Comparison of ENCODE assay signal across 2 cellular contexts in genomic region chr1:202861420-202862121, GRCh38.
TF ChIP-seq lines count a peak whose summit lies in the region.

No MANE protein-coding gene starts in this region.

TF ChIP-seq in SK-N-SH, 30 proteins besides CTCF, POLR2A, EP300 and RAD21:
- TF ChIP-seq SIN3A (IDR thresholded peaks at IDR 0.05; ENCODE audit: borderline replicate concordance, low read depth, low read length) (peak; percentile 72; the same call in 1 of the 2 replicates), SMC3 (IDR thresholded peaks at IDR 0.05; ENCODE audit: low read depth, low read length) (no peak), USF1 (IDR thresholded peaks at IDR 0.05; ENCODE audit: borderline replicate concordance, low read depth) (no peak), CHD2 (IDR thresholded peaks at IDR 0.05; ENCODE audit: low read length, partially characterized antibody) (peak; percentile 41), PBX3 (IDR thresholded peaks at IDR 0.05) (no peak), MAX (IDR thresholded peaks at IDR 0.05; ENCODE audit: low read depth) (peak; percentile 31), RFX5 (IDR thresholded peaks at IDR 0.05; ENCODE audit: low read length) (peak; percentile 80), RXRA (IDR thresholded peaks at IDR 0.05; ENCODE audit: borderline replicate concordance, low read depth) (no peak), TAF1 (IDR thresholded peaks at IDR 0.05; ENCODE audit: borderline replicate concordance, low read depth, low read length) (no peak), REST (IDR thresholded peaks at IDR 0.05; ENCODE audit: low read depth, low read length) (peak; percentile 62; the same call in 1 of the 2 replicates), TCF12 (IDR thresholded peaks at IDR 0.05) (no peak), ZBTB33 (IDR thresholded peaks at IDR 0.05; ENCODE audit: borderline replicate concordance, low read depth) (no peak), IRF3 (IDR thresholded peaks at IDR 0.05; ENCODE audit: low read depth, low read length) (peak; percentile 54; the same call in 1 of the 2 replicates), FOSL2 (IDR thresholded peaks at IDR 0.05; ENCODE audit: borderline replicate concordance, low read depth) (no peak), MEF2A (IDR thresholded peaks at IDR 0.05; ENCODE audit: borderline replicate concordance, low read depth) (no peak), MXI1 (IDR thresholded peaks at IDR 0.05; ENCODE audit: low read depth, low read length) (peak; percentile 51), POLR2AphosphoS5 (IDR thresholded peaks at IDR 0.05; ENCODE audit: low read depth, low read length) (peak; percentile 69)

TF ChIP-seq in K562, 482 proteins besides CTCF, POLR2A, EP300 and RAD21 (continues in another document):
- TF ChIP-seq IFI16 (CRISPR knock-in tag; IDR thresholded peaks at IDR 0.05) (no peak), PYGO2 (tag; IDR thresholded peaks at IDR 0.05) (no peak), TEAD4 (IDR thresholded peaks at IDR 0.05; ENCODE audit: low read length) (no peak), TEAD4 (CRISPR knock-in tag; IDR thresholded peaks at IDR 0.05; ENCODE audit: borderline replicate concordance) (no peak), CLOCK (CRISPR knock-in tag; IDR thresholded peaks at IDR 0.05; ENCODE audit: borderline replicate concordance) (no peak), BRF2 (IDR thresholded peaks at IDR 0.05; ENCODE audit: borderline replicate concordance, insufficient read depth, insufficient read length) (no peak), SMARCB1 (IDR thresholded peaks at IDR 0.05; ENCODE audit: insufficient read length, low read depth) (no peak), POLR2B (IDR thresholded peaks at IDR 0.05; ENCODE audit: low read depth, partially characterized antibody) (no peak), E2F6 (IDR thresholded peaks at IDR 0.05; ENCODE audit: borderline replicate concordance in 1 of 2, extremely low read depth in 1 of 2, insufficient read depth in 1 of 2, insufficient read length in 1 of 2, low read depth in 1 of 2, low read length in 1 of 2, poor library complexity in 1 of 2, severe bottlenecking in 1 of 2) (peak in 1 of 2 experiments; percentile 43), MCM3 (IDR thresholded peaks at IDR 0.05) (no peak), ZBTB49 (CRISPR knock-in tag; IDR thresholded peaks at IDR 0.05; ENCODE audit: borderline replicate concordance) (no peak), ZNF175 (CRISPR knock-in tag; IDR thresholded peaks at IDR 0.05; ENCODE audit: low read depth) (no peak), ATF4 (CRISPR knock-in tag; IDR thresholded peaks at IDR 0.05) (no peak), STAT5A (IDR thresholded peaks at IDR 0.05; ENCODE audit: borderline replicate concordance, low read length) (no peak), ZNF699 (CRISPR knock-in tag; IDR thresholded peaks at IDR 0.05; ENCODE audit: insufficient replicate concordance) (no peak), ZBTB33 (CRISPR knock-in tag; IDR thresholded peaks at IDR 0.05) (no peak), RBM15 (IDR thresholded peaks at IDR 0.05; ENCODE audit: insufficient read depth, low read length) (no peak), PURB (CRISPR knock-in tag; IDR thresholded peaks at IDR 0.05; ENCODE audit: low read depth) (no peak), CC2D1A (IDR thresholded peaks at IDR 0.05) (peak; percentile 67; the same call in 1 of the 2 replicates), HOMEZ (CRISPR knock-in tag; IDR thresholded peaks at IDR 0.05) (no peak), CHAMP1 (IDR thresholded peaks at IDR 0.05) (no peak), NFATC3 (IDR thresholded peaks at IDR 0.05) (no peak), SLC30A9 (CRISPR knock-in tag; IDR thresholded peaks at IDR 0.05) (no peak), ZNF384 (IDR thresholded peaks at IDR 0.05; ENCODE audit: low read depth, low read length) (no peak), DNMT1 (IDR thresholded peaks at IDR 0.05) (no peak), ZBTB2 (IDR thresholded peaks at IDR 0.05) (no peak), KDM2B (CRISPR knock-in tag; IDR thresholded peaks at IDR 0.05) (0 out of 2 replicates have a peak, but pooled peaks have one; percentile 2), ARNT (IDR thresholded peaks at IDR 0.05) (no peak), SRSF7 (optimal IDR thresholded peaks at IDR 0.05; ENCODE audit: low read depth, low read length) (no peak), CBX8 (IDR thresholded peaks at IDR 0.05; ENCODE audit: borderline replicate concordance, extremely low read depth, low read depth, low read length, poor library complexity, severe bottlenecking) (no peak), ZNF134 (CRISPR knock-in tag; conservative IDR thresholded peaks at IDR 0.05) (no peak), KAT8 (IDR thresholded peaks at IDR 0.05; ENCODE audit: low read depth) (no peak), NFIX (CRISPR knock-in tag; IDR thresholded peaks at IDR 0.05; ENCODE audit: low read depth) (no peak), POLR2AphosphoS2 (IDR thresholded peaks at IDR 0.05; ENCODE audit: low read length) (no peak), ZNF395 (CRISPR knock-in tag; IDR thresholded peaks at IDR 0.05) (no peak), MAX (CRISPR knock-in tag; IDR thresholded peaks at IDR 0.05) (no peak), ZNF561 (CRISPR knock-in tag; conservative IDR thresholded peaks at IDR 0.05) (no peak), GTF2F1 (IDR thresholded peaks at IDR 0.05; ENCODE audit: low read depth, low read length) (no peak), NFIC (IDR thresholded peaks at IDR 0.05) (no peak), ZNF586 (CRISPR knock-in tag; conservative IDR thresholded peaks at IDR 0.05) (no peak)
